1 cellular context compared by ENCODE assay signal in genomic region chr16:69859105-69859969, GRCh38.
TF ChIP-seq lines count a peak whose summit lies in the region.

No MANE protein-coding gene starts in this region.

TF ChIP-seq in HepG2, 621 proteins besides CTCF, POLR2A, EP300 and RAD21 (continued from another document and continues in another):
- TF ChIP-seq, protein P1, sequence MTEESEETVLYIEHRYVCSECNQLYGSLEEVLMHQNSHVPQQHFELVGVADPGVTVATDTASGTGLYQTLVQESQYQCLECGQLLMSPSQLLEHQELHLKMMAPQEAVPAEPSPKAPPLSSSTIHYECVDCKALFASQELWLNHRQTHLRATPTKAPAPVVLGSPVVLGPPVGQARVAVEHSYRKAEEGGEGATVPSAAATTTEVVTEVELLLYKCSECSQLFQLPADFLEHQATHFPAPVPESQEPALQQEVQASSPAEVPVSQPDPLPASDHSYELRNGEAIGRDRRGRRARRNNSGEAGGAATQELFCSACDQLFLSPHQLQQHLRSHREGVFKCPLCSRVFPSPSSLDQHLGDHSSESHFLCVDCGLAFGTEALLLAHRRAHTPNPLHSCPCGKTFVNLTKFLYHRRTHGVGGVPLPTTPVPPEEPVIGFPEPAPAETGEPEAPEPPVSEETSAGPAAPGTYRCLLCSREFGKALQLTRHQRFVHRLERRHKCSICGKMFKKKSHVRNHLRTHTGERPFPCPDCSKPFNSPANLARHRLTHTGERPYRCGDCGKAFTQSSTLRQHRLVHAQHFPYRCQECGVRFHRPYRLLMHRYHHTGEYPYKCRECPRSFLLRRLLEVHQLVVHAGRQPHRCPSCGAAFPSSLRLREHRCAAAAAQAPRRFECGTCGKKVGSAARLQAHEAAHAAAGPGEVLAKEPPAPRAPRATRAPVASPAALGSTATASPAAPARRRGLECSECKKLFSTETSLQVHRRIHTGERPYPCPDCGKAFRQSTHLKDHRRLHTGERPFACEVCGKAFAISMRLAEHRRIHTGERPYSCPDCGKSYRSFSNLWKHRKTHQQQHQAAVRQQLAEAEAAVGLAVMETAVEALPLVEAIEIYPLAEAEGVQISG (CRISPR knock-in tag; IDR thresholded peaks at IDR 0.05): peak; percentile 58
- TF ChIP-seq ZNF232 (CRISPR knock-in tag; IDR thresholded peaks at IDR 0.05; ENCODE audit: borderline replicate concordance) (no peak; the same call in 1 of the 2 replicates), POLR2AphosphoS5 (IDR thresholded peaks at IDR 0.05; ENCODE audit: low read depth, low read length) (no peak), RBAK (CRISPR knock-in tag; IDR thresholded peaks at IDR 0.05) (no peak), ZNF205 (CRISPR knock-in tag; IDR thresholded peaks at IDR 0.05) (no peak; the same call in 1 of the 2 replicates), ZNF562 (CRISPR knock-in tag; IDR thresholded peaks at IDR 0.05; ENCODE audit: borderline replicate concordance) (no peak), ZFP36L2 (CRISPR knock-in tag; IDR thresholded peaks at IDR 0.05) (no peak), MEIS2 (CRISPR knock-in tag; IDR thresholded peaks at IDR 0.05) (no peak), ZNF160 (CRISPR knock-in tag; IDR thresholded peaks at IDR 0.05) (no peak), RNF219 (CRISPR knock-in tag; IDR thresholded peaks at IDR 0.05) (no peak), ZSCAN5A (CRISPR knock-in tag; IDR thresholded peaks at IDR 0.05; ENCODE audit: borderline replicate concordance) (no peak), MAX (IDR thresholded peaks at IDR 0.05) (peak; percentile 37), ZBTB43 (CRISPR knock-in tag; conservative IDR thresholded peaks at IDR 0.05) (no peak), NR2C2 (CRISPR knock-in tag; IDR thresholded peaks at IDR 0.05; ENCODE audit: borderline replicate concordance) (no peak), KMT2A (CRISPR knock-in tag; IDR thresholded peaks at IDR 0.05) (peak; percentile 49; the same call in 1 of the 2 replicates), KDM1A (CRISPR knock-in tag; IDR thresholded peaks at IDR 0.05) (0 out of 2 replicates have a peak, but pooled peaks have one; percentile 13), HDAC1 (CRISPR knock-in tag; IDR thresholded peaks at IDR 0.05) (peak; percentile 85), RNF2 (conservative IDR thresholded peaks at IDR 0.05; ENCODE audit: low read depth) (no peak), ZNF318 (CRISPR knock-in tag; IDR thresholded peaks at IDR 0.05) (no peak), ATF3 (CRISPR knock-in tag; IDR thresholded peaks at IDR 0.05) (no peak), KDM5B (CRISPR knock-in tag; IDR thresholded peaks at IDR 0.05; ENCODE audit: borderline replicate concordance) (peak; percentile 46; the same call in 1 of the 2 replicates), IKZF4 (CRISPR knock-in tag; IDR thresholded peaks at IDR 0.05; ENCODE audit: borderline replicate concordance, low read depth, not compliant biosample characterization) (peak; percentile 36), CCAR2 (optimal IDR thresholded peaks at IDR 0.05; ENCODE audit: low read depth, low read length) (no peak), POLR2AphosphoS2 (IDR thresholded peaks at IDR 0.05; ENCODE audit: low read depth, low read length) (no peak), HNF1B (CRISPR knock-in tag; IDR thresholded peaks at IDR 0.05) (peak; percentile 76), ARHGAP35 (CRISPR knock-in tag; IDR thresholded peaks at IDR 0.05; ENCODE audit: borderline replicate concordance) (no peak; the same call in 1 of the 2 replicates), ZUFSP (CRISPR knock-in tag; IDR thresholded peaks at IDR 0.05; ENCODE audit: borderline replicate concordance) (no peak)
- TF ChIP-seq, protein P2, sequence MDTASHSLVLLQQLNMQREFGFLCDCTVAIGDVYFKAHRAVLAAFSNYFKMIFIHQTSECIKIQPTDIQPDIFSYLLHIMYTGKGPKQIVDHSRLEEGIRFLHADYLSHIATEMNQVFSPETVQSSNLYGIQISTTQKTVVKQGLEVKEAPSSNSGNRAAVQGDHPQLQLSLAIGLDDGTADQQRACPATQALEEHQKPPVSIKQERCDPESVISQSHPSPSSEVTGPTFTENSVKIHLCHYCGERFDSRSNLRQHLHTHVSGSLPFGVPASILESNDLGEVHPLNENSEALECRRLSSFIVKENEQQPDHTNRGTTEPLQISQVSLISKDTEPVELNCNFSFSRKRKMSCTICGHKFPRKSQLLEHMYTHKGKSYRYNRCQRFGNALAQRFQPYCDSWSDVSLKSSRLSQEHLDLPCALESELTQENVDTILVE (CRISPR knock-in tag; IDR thresholded peaks at IDR 0.05): no peak
- TF ChIP-seq, protein P3, sequence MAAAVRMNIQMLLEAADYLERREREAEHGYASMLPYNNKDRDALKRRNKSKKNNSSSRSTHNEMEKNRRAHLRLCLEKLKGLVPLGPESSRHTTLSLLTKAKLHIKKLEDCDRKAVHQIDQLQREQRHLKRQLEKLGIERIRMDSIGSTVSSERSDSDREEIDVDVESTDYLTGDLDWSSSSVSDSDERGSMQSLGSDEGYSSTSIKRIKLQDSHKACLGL (CRISPR knock-in tag; IDR thresholded peaks at IDR 0.05): no peak
- TF ChIP-seq, protein P4, sequence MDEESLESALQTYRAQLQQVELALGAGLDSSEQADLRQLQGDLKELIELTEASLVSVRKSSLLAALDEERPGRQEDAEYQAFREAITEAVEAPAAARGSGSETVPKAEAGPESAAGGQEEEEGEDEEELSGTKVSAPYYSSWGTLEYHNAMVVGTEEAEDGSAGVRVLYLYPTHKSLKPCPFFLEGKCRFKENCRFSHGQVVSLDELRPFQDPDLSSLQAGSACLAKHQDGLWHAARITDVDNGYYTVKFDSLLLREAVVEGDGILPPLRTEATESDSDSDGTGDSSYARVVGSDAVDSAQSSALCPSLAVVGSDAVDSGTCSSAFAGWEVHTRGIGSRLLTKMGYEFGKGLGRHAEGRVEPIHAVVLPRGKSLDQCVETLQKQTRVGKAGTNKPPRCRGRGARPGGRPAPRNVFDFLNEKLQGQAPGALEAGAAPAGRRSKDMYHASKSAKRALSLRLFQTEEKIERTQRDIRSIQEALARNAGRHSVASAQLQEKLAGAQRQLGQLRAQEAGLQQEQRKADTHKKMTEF (CRISPR knock-in tag; IDR thresholded peaks at IDR 0.05): peak; percentile 46; the same call in 1 of the 2 replicates
